1 cellular context compared by ENCODE assay signal in the genomic region with DNA sequence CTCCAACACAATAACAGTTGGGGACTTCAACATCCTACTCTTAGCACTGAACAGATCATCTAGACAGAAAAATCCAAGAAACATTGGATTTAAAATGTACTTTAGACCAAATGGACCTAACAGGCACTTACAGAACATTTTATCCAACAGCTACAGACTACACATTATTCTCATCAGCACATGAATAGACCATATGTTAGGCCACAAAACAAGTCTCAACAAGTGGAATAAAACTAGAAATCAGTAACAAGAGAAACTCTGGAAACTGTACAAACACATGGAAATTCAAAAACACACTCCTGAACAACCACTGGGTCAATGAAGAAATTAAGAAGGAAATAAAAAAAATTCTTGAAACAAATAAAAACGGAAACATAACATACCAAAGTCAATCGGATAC.
TF ChIP-seq lines count a peak whose summit lies in the region.

No MANE protein-coding gene starts in this region.

TF ChIP-seq in WTC11, 78 proteins besides CTCF, POLR2A, EP300 and RAD21 (continued from another document):
- TF ChIP-seq, protein P1, sequence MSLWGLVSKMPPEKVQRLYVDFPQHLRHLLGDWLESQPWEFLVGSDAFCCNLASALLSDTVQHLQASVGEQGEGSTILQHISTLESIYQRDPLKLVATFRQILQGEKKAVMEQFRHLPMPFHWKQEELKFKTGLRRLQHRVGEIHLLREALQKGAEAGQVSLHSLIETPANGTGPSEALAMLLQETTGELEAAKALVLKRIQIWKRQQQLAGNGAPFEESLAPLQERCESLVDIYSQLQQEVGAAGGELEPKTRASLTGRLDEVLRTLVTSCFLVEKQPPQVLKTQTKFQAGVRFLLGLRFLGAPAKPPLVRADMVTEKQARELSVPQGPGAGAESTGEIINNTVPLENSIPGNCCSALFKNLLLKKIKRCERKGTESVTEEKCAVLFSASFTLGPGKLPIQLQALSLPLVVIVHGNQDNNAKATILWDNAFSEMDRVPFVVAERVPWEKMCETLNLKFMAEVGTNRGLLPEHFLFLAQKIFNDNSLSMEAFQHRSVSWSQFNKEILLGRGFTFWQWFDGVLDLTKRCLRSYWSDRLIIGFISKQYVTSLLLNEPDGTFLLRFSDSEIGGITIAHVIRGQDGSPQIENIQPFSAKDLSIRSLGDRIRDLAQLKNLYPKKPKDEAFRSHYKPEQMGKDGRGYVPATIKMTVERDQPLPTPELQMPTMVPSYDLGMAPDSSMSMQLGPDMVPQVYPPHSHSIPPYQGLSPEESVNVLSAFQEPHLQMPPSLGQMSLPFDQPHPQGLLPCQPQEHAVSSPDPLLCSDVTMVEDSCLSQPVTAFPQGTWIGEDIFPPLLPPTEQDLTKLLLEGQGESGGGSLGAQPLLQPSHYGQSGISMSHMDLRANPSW (CRISPR knock-in tag; conservative IDR thresholded peaks at IDR 0.05; ENCODE audit: low read depth) = no peak
- TF ChIP-seq ZBTB21 (CRISPR knock-in tag; IDR thresholded peaks at IDR 0.05; ENCODE audit: borderline replicate concordance) = no peak
- no peak for TF ChIP-seq CBFB (CRISPR knock-in tag; IDR thresholded peaks at IDR 0.05; ENCODE audit: low read depth)
- TF ChIP-seq, protein P2, sequence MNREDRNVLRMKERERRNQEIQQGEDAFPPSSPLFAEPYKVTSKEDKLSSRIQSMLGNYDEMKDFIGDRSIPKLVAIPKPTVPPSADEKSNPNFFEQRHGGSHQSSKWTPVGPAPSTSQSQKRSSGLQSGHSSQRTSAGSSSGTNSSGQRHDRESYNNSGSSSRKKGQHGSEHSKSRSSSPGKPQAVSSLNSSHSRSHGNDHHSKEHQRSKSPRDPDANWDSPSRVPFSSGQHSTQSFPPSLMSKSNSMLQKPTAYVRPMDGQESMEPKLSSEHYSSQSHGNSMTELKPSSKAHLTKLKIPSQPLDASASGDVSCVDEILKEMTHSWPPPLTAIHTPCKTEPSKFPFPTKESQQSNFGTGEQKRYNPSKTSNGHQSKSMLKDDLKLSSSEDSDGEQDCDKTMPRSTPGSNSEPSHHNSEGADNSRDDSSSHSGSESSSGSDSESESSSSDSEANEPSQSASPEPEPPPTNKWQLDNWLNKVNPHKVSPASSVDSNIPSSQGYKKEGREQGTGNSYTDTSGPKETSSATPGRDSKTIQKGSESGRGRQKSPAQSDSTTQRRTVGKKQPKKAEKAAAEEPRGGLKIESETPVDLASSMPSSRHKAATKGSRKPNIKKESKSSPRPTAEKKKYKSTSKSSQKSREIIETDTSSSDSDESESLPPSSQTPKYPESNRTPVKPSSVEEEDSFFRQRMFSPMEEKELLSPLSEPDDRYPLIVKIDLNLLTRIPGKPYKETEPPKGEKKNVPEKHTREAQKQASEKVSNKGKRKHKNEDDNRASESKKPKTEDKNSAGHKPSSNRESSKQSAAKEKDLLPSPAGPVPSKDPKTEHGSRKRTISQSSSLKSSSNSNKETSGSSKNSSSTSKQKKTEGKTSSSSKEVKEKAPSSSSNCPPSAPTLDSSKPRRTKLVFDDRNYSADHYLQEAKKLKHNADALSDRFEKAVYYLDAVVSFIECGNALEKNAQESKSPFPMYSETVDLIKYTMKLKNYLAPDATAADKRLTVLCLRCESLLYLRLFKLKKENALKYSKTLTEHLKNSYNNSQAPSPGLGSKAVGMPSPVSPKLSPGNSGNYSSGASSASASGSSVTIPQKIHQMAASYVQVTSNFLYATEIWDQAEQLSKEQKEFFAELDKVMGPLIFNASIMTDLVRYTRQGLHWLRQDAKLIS (CRISPR knock-in tag; IDR thresholded peaks at IDR 0.05; ENCODE audit: borderline replicate concordance) = no peak
- TF ChIP-seq ETV6 (CRISPR knock-in tag; IDR thresholded peaks at IDR 0.05) = no peak
- TF ChIP-seq SMAD4 (CRISPR knock-in tag; IDR thresholded peaks at IDR 0.05) = no peak
- TF ChIP-seq, protein P3, sequence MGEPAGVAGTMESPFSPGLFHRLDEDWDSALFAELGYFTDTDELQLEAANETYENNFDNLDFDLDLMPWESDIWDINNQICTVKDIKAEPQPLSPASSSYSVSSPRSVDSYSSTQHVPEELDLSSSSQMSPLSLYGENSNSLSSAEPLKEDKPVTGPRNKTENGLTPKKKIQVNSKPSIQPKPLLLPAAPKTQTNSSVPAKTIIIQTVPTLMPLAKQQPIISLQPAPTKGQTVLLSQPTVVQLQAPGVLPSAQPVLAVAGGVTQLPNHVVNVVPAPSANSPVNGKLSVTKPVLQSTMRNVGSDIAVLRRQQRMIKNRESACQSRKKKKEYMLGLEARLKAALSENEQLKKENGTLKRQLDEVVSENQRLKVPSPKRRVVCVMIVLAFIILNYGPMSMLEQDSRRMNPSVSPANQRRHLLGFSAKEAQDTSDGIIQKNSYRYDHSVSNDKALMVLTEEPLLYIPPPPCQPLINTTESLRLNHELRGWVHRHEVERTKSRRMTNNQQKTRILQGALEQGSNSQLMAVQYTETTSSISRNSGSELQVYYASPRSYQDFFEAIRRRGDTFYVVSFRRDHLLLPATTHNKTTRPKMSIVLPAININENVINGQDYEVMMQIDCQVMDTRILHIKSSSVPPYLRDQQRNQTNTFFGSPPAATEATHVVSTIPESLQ (CRISPR knock-in tag; IDR thresholded peaks at IDR 0.05) = no peak
- TF ChIP-seq GRHL2 (CRISPR knock-in tag; IDR thresholded peaks at IDR 0.05; ENCODE audit: insufficient replicate concordance, severe bottlenecking) = no peak
- no peak for TF ChIP-seq ZNF219 (CRISPR knock-in tag; IDR thresholded peaks at IDR 0.05; ENCODE audit: borderline replicate concordance)
- TF ChIP-seq, protein P4, sequence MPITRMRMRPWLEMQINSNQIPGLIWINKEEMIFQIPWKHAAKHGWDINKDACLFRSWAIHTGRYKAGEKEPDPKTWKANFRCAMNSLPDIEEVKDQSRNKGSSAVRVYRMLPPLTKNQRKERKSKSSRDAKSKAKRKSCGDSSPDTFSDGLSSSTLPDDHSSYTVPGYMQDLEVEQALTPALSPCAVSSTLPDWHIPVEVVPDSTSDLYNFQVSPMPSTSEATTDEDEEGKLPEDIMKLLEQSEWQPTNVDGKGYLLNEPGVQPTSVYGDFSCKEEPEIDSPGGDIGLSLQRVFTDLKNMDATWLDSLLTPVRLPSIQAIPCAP (CRISPR knock-in tag; IDR thresholded peaks at IDR 0.05) = no peak
- TF ChIP-seq, protein P5, sequence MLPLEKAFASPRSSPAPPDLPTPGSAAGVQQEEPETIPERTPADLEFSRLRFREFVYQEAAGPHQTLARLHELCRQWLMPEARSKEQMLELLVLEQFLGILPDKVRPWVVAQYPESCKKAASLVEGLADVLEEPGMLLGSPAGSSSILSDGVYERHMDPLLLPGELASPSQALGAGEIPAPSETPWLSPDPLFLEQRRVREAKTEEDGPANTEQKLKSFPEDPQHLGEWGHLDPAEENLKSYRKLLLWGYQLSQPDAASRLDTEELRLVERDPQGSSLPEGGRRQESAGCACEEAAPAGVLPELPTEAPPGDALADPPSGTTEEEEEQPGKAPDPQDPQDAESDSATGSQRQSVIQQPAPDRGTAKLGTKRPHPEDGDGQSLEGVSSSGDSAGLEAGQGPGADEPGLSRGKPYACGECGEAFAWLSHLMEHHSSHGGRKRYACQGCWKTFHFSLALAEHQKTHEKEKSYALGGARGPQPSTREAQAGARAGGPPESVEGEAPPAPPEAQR (CRISPR knock-in tag; IDR thresholded peaks at IDR 0.05) = no peak
- TF ChIP-seq, protein P6, sequence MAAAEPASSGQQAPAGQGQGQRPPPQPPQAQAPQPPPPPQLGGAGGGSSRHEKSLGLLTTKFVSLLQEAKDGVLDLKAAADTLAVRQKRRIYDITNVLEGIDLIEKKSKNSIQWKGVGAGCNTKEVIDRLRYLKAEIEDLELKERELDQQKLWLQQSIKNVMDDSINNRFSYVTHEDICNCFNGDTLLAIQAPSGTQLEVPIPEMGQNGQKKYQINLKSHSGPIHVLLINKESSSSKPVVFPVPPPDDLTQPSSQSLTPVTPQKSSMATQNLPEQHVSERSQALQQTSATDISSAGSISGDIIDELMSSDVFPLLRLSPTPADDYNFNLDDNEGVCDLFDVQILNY (CRISPR knock-in tag; IDR thresholded peaks at IDR 0.05) = no peak
